ENCODE assay signal across 21 cellular contexts in genomic region chr20:51087306-51087705, GRCh38.
DNase-seq lines count a peak whose midpoint lies in the region; ATAC-seq, FAIRE-seq and TF ChIP-seq lines count a peak whose summit lies in the region.
"Had no signal": no experiment of that assay in that cellular context is flagged by ENCODE, and none has a peak within 500 bp of the region (broad histone marks: within the 10 kb centered on the region; RNA-seq: fewer than 3 reads in every experiment).

No MANE protein-coding gene starts in this region.

- H3K9me3 ChIP-seq in HEK293 (ENCODE audit: control insufficient read depth, insufficient read depth, low read depth, low read length) (no peaks in the 10 kb centered on the region), small intestine (ENCODE audit: control insufficient read depth, low read depth) (no peaks in the 10 kb centered on the region), ovary (no peaks in the 10 kb centered on the region)
- H3K9me3 ChIP-seq: BE2C, MG63 had no signal

- H3K4me3 ChIP-seq in HEK293 (ENCODE audit: low read depth, low read length) (no peak overlapping the region), choroid plexus epithelial cell (ENCODE audit: low read depth, low read length) (no peak overlapping the region), small intestine (ENCODE audit: low read depth in 1 of 2, low read length in 2 of 2) (no peak overlapping the region), ovary (no peak overlapping the region)
- H3K4me3 ChIP-seq: K562, MG63 had no signal

- intact Hi-C loops in ovary (cut with DNase I): no loop called here

- CTCF ChIA-PET in HEK293 (lab: Yijun Ruan, JAX): interaction anchor here (0.7 kb wide), 2 partner anchors 23 to 118 kb away, joined by 3 to 4 read pairs; no protein-coding TSS in a partner anchor

- FAIRE-seq in small intestine (lab: Jason Lieb, UNC): no peak
- FAIRE-seq: K562 had no signal

- no peak for TF ChIP-seq EP300 in ovary (IDR thresholded peaks at IDR 0.05)

- H3K27ac ChIP-seq in HEK293 (ENCODE audit: extremely low read depth, low read depth, low read length) (no peak overlapping the region), small intestine (ENCODE audit: low read depth in 1 of 2, low read length in 1 of 2) (no peak overlapping the region), ovary (no peak overlapping the region)

- WGBS in small intestine, 3 donors: 11 to 45% (median 22%) methylated on average over 4 of the region's 4 CpGs
- 58 to 68% (median 59%) methylated on average over 4 of the region's 4 CpGs for WGBS in ovary, 3 donors

- DNase-seq in choroid plexus epithelial cell (ENCODE audit: low read depth): peak; percentile 18
- peak; percentile 24 for DNase-seq in left kidney (ENCODE audit: low read depth, low spot score)
- DNase-seq in small intestine: peak; percentile 70
- no peak for DNase-seq in COR-L47 (lab: John Stamatoyannopoulos, UW)
- DNase-seq in ovary: no peak
- DNase-seq: BE2C; DMS79; GOT3; MG63; NCI-H1048; NCI-H1417 treated with DMSO at 0.1 percent for 48 hours; NCI-H187; NCI-H2107; NCI-H226; NCI-H774; NK-92 treated with Interleukin-12 subunit alpha and Interleukin-12 subunit beta, amount 100 ng/mL, for 24 hours had no signal

- peaks cover 0 to 18% of the 10 kb centered on the region in 2 donors for H3K27me3 ChIP-seq in small intestine (ENCODE audit: control insufficient read depth in 2 of 2, insufficient read depth in 2 of 2, low read length in 2 of 2)
- no peaks in the 10 kb centered on the region for H3K27me3 ChIP-seq in ovary
- H3K27me3 ChIP-seq: BE2C had no signal

- no peak for ATAC-seq in GM18505 (IDR thresholded peaks at IDR 0.05; ENCODE audit: unreplicated experiment)
- ATAC-seq: K562, Panc1, SK-N-SH treated with all-trans-retinoic acid at 6 μM for 48 hours had no signal

- TF ChIP-seq POLR2A in GM18505 (IDR thresholded peaks at IDR 0.05; ENCODE audit: borderline replicate concordance, extremely low read depth, insufficient read depth, insufficient read length) (no peak), ovary (IDR thresholded peaks at IDR 0.05) (no peak)

- H3K36me3 ChIP-seq in HEK293 (ENCODE audit: control insufficient read depth in 2 of 2, insufficient read depth in 1 of 2, low read length in 2 of 2) (no peaks in the 10 kb centered on the region), small intestine (ENCODE audit: control insufficient read depth in 2 of 2, insufficient read depth in 2 of 2, low read length in 2 of 2) (no peaks in the 10 kb centered on the region), ovary (no peaks in the 10 kb centered on the region)
- H3K36me3 ChIP-seq: BE2C, MG63 had no signal

- TF ChIP-seq CTCF in HEK293 (tag by site-specific recombination; IDR thresholded peaks at IDR 0.05): no peak
- no peak for TF ChIP-seq CTCF in choroid plexus epithelial cell (conservative IDR thresholded peaks at IDR 0.05; ENCODE audit: low read depth, low read length)
- TF ChIP-seq CTCF in ovary (IDR thresholded peaks at IDR 0.05): no peak

- H3K4me1 ChIP-seq in HEK293 (ENCODE audit: control insufficient read depth, insufficient read depth, low read length) (no peaks in the 10 kb centered on the region), small intestine (ENCODE audit: control insufficient read depth in 2 of 2, insufficient read depth in 1 of 2, low read depth in 1 of 2, low read length in 1 of 2) (no peaks in the 10 kb centered on the region), ovary (ENCODE audit: insufficient read depth) (no peaks in the 10 kb centered on the region)

- POLR2A ChIA-PET in HEK293 (lab: Yijun Ruan, JAX): no interaction called here

TF ChIP-seq in HEK293, 187 proteins besides CTCF, POLR2A, EP300 and RAD21:
- no peak for TF ChIP-seq ZBTB49 (tag by site-specific recombination; IDR thresholded peaks at IDR 0.05; ENCODE audit: low read depth)
- TF ChIP-seq ZNF544 (tag by site-specific recombination; IDR thresholded peaks at IDR 0.05): no peak
- TF ChIP-seq ZSCAN4 (tag by site-specific recombination; IDR thresholded peaks at IDR 0.05): peak; percentile 48
- TF ChIP-seq ZNF148 (tag by site-specific recombination; IDR thresholded peaks at IDR 0.05; ENCODE audit: borderline replicate concordance): no peak

Comparison
In these comparisons a context has a peak if more than half of its experiments do, and no peak if none do; other contexts are left out.
1. DNase-seq: peak in choroid plexus epithelial cell (single experiment), left kidney (single experiment) and small intestine (single experiment); none in COR-L47 (single experiment) and ovary (0 of 5).